Comparison of ENCODE assay signal across 8 cellular contexts in the genomic region with DNA sequence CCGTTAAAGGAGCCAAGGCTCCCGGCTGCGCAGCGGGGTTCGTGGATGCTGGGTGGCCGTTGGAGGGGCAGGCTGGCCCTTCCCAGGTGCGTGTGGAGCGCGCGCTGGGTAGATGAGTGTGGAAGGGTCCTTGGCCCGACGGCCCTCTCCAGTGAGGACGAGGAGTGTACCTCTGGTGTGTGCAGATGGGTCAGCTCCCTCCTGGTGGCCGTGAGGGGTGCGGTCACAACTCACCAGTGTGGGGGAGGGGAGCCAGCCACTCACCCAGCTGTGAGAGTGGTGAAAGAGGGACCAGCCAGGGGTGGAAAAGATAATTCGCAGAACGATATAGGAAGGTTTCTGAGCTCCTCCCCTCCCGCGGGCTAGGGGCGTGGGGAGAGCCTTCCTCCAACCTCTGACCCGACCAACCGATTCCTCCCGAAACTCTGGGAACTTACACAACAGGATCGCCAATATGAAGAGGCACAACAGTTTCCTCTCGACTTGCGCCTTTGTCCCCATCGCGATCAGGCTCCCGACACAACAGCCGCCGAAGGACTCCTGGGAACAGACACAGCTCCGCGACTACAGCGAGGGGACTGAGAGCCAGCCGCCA. TPM values are rescaled to one million over a fixed set of nuclear protein-coding genes. Genes with fewer than 3 reads are reported as not detected.
DNase-seq lines count a peak whose midpoint lies in the region; ATAC-seq and TF ChIP-seq lines count a peak whose summit lies in the region.

A gene (minus strand): TSS at position 580 of the 595 bp plus-strand sequence. CDS start 79 bp downstream, at position 501.

- peak within 1 kb of the TSS; percentile 93 for H2AFZ ChIP-seq in OCI-LY7 (ENCODE audit: low read length)

- H3K27me3 ChIP-seq in spleen (replicated peaks in 1 of 7), result no peaks in the 10 kb centered on the region

- H3K4me3 ChIP-seq in OCI-LY7 (ENCODE audit: low read depth, low read length, poor library complexity, severe bottlenecking), result peak within 1 kb of the TSS; percentile 74
- peak within 1 kb of the TSS; percentile 57 to 80 for H3K4me3 ChIP-seq in cardiac fibroblast (replicated peaks in 1 of 2; ENCODE audit: low read depth in 2 of 2, low read length in 2 of 2)
- H3K4me3 ChIP-seq in spleen, result peak within 1 kb of the TSS; percentile 56 to 86 (median 66)

- intact Hi-C loops in OCI-LY7 (cut with micrococcal nuclease; ENCODE audit: unreplicated experiment) (loop anchor here (1.0 kb wide), 1 partner anchor 7 kb away; no protein-coding TSS in a partner anchor), spleen (cut with DNase I; ENCODE audit: low total_unique reads) (no loop called here)

- no peaks in the 10 kb centered on the region for H3K79me2 ChIP-seq in OCI-LY7 (ENCODE audit: insufficient read depth, low read depth, low read length)

- H3K27ac ChIP-seq in OCI-LY7 (ENCODE audit: low read depth, low read length, poor library complexity, severe bottlenecking), result no peak within 1 kb of the TSS
- H3K27ac ChIP-seq in spleen, result peak within 1 kb of the TSS; percentile 49 to 93 (median 90)

- H3K9me2 ChIP-seq in OCI-LY7 (ENCODE audit: insufficient read depth, low read length), result no peaks in the 10 kb centered on the region

- H3K4me2 ChIP-seq in OCI-LY7 (ENCODE audit: low read length), result peak within 1 kb of the TSS; percentile 98

- peak; percentile 88 for DNase-seq in DMS53 (lab: John Stamatoyannopoulos, UW)
- no peak for DNase-seq in OCI-LY7 (ENCODE audit: low spot score)
- peak; percentile 28 to 62 for DNase-seq in cardiac fibroblast (ENCODE audit: low read depth in 2 of 2)
- DNase-seq in islet precursor cell, result peak; percentile 92
- peak; percentile 87 for DNase-seq in spleen
- DNase-seq in NCI-H1048 (lab: John Stamatoyannopoulos, UW), result no peak

- CTCF ChIA-PET in OCI-LY7 (lab: Charles Lee; ENCODE audit: unreplicated experiment), result interaction anchor here (1.3 to 1.4 kb wide), 3 partner anchors 18 to 26 kb away, joined by 3 to 6 read pairs (median 3); a partner anchor contains a TSS

- no peaks in the 10 kb centered on the region for H4K20me1 ChIP-seq in OCI-LY7 (ENCODE audit: insufficient read depth, low read length)

- no TSS peak for BruUV-seq in OCI-LY7 (replicated peaks; lab: Mats Ljungman, UMichigan)

- 0 to 2% (median 1%) methylated on average over 27 to 35 of the region's 35 CpGs for WGBS in spleen, 5 donors

- POLR2A ChIA-PET in OCI-LY7 (lab: Charles Lee), result interaction anchor here (1.0 to 2.0 kb wide), 10 partner anchors 9 to 97 kb away, joined by 3 to 9 read pairs (median 5); a partner anchor contains a TSS

- TF ChIP-seq CTCF in OCI-LY7 (conservative IDR thresholded peaks at IDR 0.05; ENCODE audit: low read length) (0 out of 2 replicates have a peak, but pooled peaks have one; percentile 8), cardiac fibroblast (IDR thresholded peaks at IDR 0.05; ENCODE audit: low read depth, low read length) (peak; percentile 11), spleen (IDR thresholded peaks at IDR 0.05 in 8 of 11, conservative IDR thresholded peaks at IDR 0.05 in 3 of 11) (peak in 7 of 11 experiments; percentile 5 to 47 (median 33))

- peaks cover 24% of the 10 kb centered on the region for H3K4me1 ChIP-seq in OCI-LY7 (ENCODE audit: insufficient read depth, low read length, poor library complexity, severe bottlenecking)
- H3K4me1 ChIP-seq in spleen, result peaks cover 2 to 61% (median 45%) of the 10 kb centered on the region in 6 donors

- TF ChIP-seq POLR2A in spleen (IDR thresholded peaks at IDR 0.05), result peak in 1 of 3 donors; percentile 22

- ATAC-seq in GM19043 (IDR thresholded peaks at IDR 0.05; ENCODE audit: low read depth, unreplicated experiment) (peak; percentile 37), HG03196 (IDR thresholded peaks at IDR 0.05; ENCODE audit: unreplicated experiment) (peak; percentile 30)

- no peaks in the 10 kb centered on the region for H3K36me3 ChIP-seq in OCI-LY7 (ENCODE audit: insufficient read depth, low read length)
- no peaks in the 10 kb centered on the region for H3K36me3 ChIP-seq in spleen

- H3K9me3 ChIP-seq in OCI-LY7 (ENCODE audit: low read length), result no peaks in the 10 kb centered on the region
- no peaks in the 10 kb centered on the region for H3K9me3 ChIP-seq in spleen

RNA-seq across cellular contexts. Expression of the gene that starts here (rescaled TPM):
- 11.7 and 13.5 TPM in 2 replicates for total RNA-seq in OCI-LY7 (2014; rRNA removed; shearing (Covaris generic))
- total RNA-seq in OCI-LY7 (2022) (16.0 and 25.0 TPM in 2 replicates), spleen (10 to 100 TPM; 46.7 to 77.2 (median 56.8) TPM)
- 10 to 100 TPM in 1 of 3 donors, 1 to 10 TPM in 2; 6.4 to 16.5 (median 8.4) TPM for polyA plus RNA-seq in spleen

Comparison
In these comparisons a context has a peak if more than half of its experiments do, and no peak if none do; other contexts are left out.
1. DNase-seq: peak in DMS53 (single experiment), cardiac fibroblast (2 of 2), islet precursor cell (single experiment) and spleen (single experiment); none in OCI-LY7 (single experiment) and NCI-H1048 (single experiment).
2. Peak in every context shown above with its lines, with median percentiles within 50 percentile points of each other: H3K4me3 ChIP-seq and CTCF ChIP-seq.